ENCODE assay signal across 13 cellular contexts in the genomic region with DNA sequence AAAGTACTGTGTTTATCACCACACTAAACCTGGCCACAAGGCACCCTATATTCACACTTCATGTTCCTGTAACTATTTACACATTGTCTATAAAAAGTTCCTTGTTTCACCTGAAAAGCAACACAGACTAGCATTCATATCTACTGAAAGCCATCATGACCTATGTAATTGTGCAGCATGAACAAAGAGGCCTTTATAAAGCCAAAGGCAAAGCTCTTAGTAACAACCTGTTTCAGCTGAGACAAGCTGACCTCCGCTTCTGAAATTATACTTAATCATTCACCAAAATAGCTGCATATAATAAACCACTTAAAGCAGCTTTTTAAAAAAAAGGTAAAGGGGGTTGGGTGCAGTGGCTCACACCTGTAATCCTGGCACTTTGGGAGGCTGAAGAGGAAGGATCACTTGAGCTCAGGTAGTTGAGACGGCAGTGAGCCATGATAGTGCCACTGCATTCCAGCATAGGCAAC.
A peak's percentile ranks its signal among the peaks of the same experiment; 100 is the strongest.
DNase-seq lines count a peak whose midpoint lies in the region; ATAC-seq, FAIRE-seq and TF ChIP-seq lines count a peak whose summit lies in the region.
"Had no signal": no experiment of that assay in that cellular context is flagged by ENCODE, and none has a peak within 500 bp of the region (broad histone marks: within the 10 kb centered on the region; RNA-seq: fewer than 3 reads in every experiment).

No MANE protein-coding gene starts in this region.

- intact Hi-C loops in K562 (cut with micrococcal nuclease) = no loop called here

- H3K27ac ChIP-seq in K562 (ENCODE audit: extremely low read depth, low read depth, low read length) (no peak overlapping the region), mucosa of rectum (ENCODE audit: low read depth in 2 of 2, low read length in 2 of 2) (peak overlapping the region; percentile 56 to 62)
- H3K27ac ChIP-seq: BLaER1, brain microvascular endothelial cell had no signal

- no peaks in the 10 kb centered on the region for H3K9me1 ChIP-seq in K562 (ENCODE audit: control insufficient read depth, insufficient read depth, low read length)

- H3K79me2 ChIP-seq in K562 (ENCODE audit: control insufficient read depth, insufficient read depth, low read length) = no peaks in the 10 kb centered on the region

- H3K9me3 Mint-ChIP-seq in IgD-negative memory B cell = no peaks in the 10 kb centered on the region

- in situ Hi-C loops in K562 (cut with MboI) = no loop called here

- H3K27me3 ChIP-seq in K562 (ENCODE audit: control insufficient read depth in 2 of 2, insufficient read depth in 2 of 2, low read length in 2 of 2) (no peaks in the 10 kb centered on the region), mucosa of rectum (ENCODE audit: control insufficient read depth in 2 of 2, insufficient read depth in 2 of 2, low read length in 2 of 2) (no peaks in the 10 kb centered on the region)
- H3K27me3 ChIP-seq: BLaER1, brain microvascular endothelial cell had no signal

- no peaks in the 10 kb centered on the region for H3K27me3 Mint-ChIP-seq in IgD-negative memory B cell

- H3K36me3 ChIP-seq in K562 (ENCODE audit: control insufficient read depth, insufficient read depth, low read length) (no peaks in the 10 kb centered on the region), mucosa of rectum (ENCODE audit: control insufficient read depth in 2 of 2, insufficient read depth in 2 of 2, low read length in 2 of 2) (no peaks in the 10 kb centered on the region)
- H3K36me3 ChIP-seq: BLaER1, brain microvascular endothelial cell had no signal

- H3K9me3 ChIP-seq in K562 (replicated peaks; ENCODE audit: control insufficient read depth, insufficient read depth, low read depth, low read length) (no peaks in the 10 kb centered on the region), mucosa of rectum (ENCODE audit: control insufficient read depth in 2 of 2, low read length in 2 of 2) (no peaks in the 10 kb centered on the region)
- H3K9me3 ChIP-seq: BLaER1 had no signal

- H3K4me2 ChIP-seq in K562 (ENCODE audit: insufficient read depth, low read length) = no peak overlapping the region
- H3K4me2 ChIP-seq: BLaER1 had no signal

- no peak overlapping the region for H2AFZ ChIP-seq in K562 (ENCODE audit: low read depth, low read length)

- H3K4me3 ChIP-seq in K562 (no peak overlapping the region), mucosa of rectum (ENCODE audit: low read length in 2 of 2) (no peak overlapping the region), foreskin fibroblast (ENCODE audit: low read depth in 1 of 2, low read length in 2 of 2) (no peak overlapping the region)
- H3K4me3 ChIP-seq: BLaER1 had no signal

- WGBS in K562 (ENCODE audit: insufficient coverage, low coverage, missing lambda C conversion rate) = 40% methylated on average over 1 of the region's 2 CpGs

- FAIRE-seq in K562 (lab: Jason Lieb, UNC) = no peak

- peak; percentile 59 for DNase-seq in COLO829 (ENCODE audit: low spot score)
- DNase-seq in K562 (ENCODE audit: extremely low read depth in 1 of 4, low spot score in 3 of 4) = no peak
- DNase-seq in foreskin fibroblast = no peak
- DNase-seq in stimulated activated CD4-positive, alpha-beta T cell treated with anti-CD3 and anti-CD28 coated beads, Interleukin-2, amount 100 ng/mL, for 24 hours = no peak
- no peak for DNase-seq in NCI-H510A treated with DMSO at 0.1 percent for 48 hours (lab: John Stamatoyannopoulos, UW)
- DNase-seq: brain microvascular endothelial cell; GOT3; SIG-M5; stimulated activated CD4-positive, alpha-beta T cell treated with anti-CD3 and anti-CD28 coated beads, Interleukin-12 subunit alpha, Interleukin-12 subunit beta, amount 100 ng/mL, for 4 hours had no signal

- TF ChIP-seq RAD21 in K562 (CRISPR knock-in tag; conservative IDR thresholded peaks at IDR 0.05 in 1 of 2, IDR thresholded peaks at IDR 0.05 in 1 of 2) = no peak

- CTCF ChIA-PET in K562 (lab: Yijun Ruan, JAX; ENCODE audit: low intra/inter-chr PET ratio) = no interaction called here

- POLR2A ChIA-PET in K562 (lab: Yijun Ruan, JAX) = no interaction called here

- H3K36me3 Mint-ChIP-seq in IgD-negative memory B cell = peaks cover 2% of the 10 kb centered on the region

- peaks cover 3 to 8% (median 7%) of the 10 kb centered on the region in 3 donors for H3K4me1 Mint-ChIP-seq in IgD-negative memory B cell

- BruUV-seq in K562 (replicated peaks; lab: Mats Ljungman, UMichigan) = no TSS peak

- H3K4me3 Mint-ChIP-seq in IgD-negative memory B cell = no peak overlapping the region

- no peak overlapping the region for H3K9ac ChIP-seq in K562 (ENCODE audit: insufficient read depth in 1 of 2, low read depth in 2 of 2, low read length in 2 of 2)
- no peak overlapping the region for H3K9ac ChIP-seq in mucosa of rectum (ENCODE audit: low read depth in 1 of 2, low read length in 2 of 2)
- H3K9ac ChIP-seq: BLaER1 had no signal

- no peak for TF ChIP-seq EP300 in K562 (IDR thresholded peaks at IDR 0.05; ENCODE audit: low read length)

- H3K27ac Mint-ChIP-seq in IgD-negative memory B cell = peak overlapping the region in 2 of 3 donors; percentile 8 to 39

- H3K4me1 ChIP-seq in K562 (replicated peaks in 1 of 2; ENCODE audit: control insufficient read depth in 2 of 2, insufficient read depth in 2 of 2, low read length in 2 of 2) (no peaks in the 10 kb centered on the region; a peak in 1 of 5 replicates), mucosa of rectum (ENCODE audit: control insufficient read depth in 2 of 2, insufficient read depth in 2 of 2, low read length in 2 of 2) (peaks cover 0 to 8% of the 10 kb centered on the region in 2 donors)
- H3K4me1 ChIP-seq: BLaER1 had no signal

- no peaks in the 10 kb centered on the region for H4K20me1 ChIP-seq in K562 (replicated peaks; ENCODE audit: control insufficient read depth, insufficient read depth, low read length)
- H4K20me1 ChIP-seq: BLaER1 had no signal

- ATAC-seq in K562 (0 out of 3 replicates have a peak, but pooled peaks have one; percentile 31), GM18519 (IDR thresholded peaks at IDR 0.05; ENCODE audit: low FRiP score, unreplicated experiment) (no peak)

- no peak for TF ChIP-seq CTCF in K562 (IDR thresholded peaks at IDR 0.05 in 2 of 3, conservative IDR thresholded peaks at IDR 0.05 in 1 of 3; ENCODE audit: insufficient read depth in 2 of 3, low read depth in 1 of 3, low read length in 3 of 3)
- TF ChIP-seq CTCF in foreskin fibroblast (IDR thresholded peaks at IDR 0.05; ENCODE audit: low read depth, low read length) = no peak

- no peak for TF ChIP-seq POLR2A in K562 (conservative IDR thresholded peaks at IDR 0.05)

TF ChIP-seq in K562, 482 proteins besides CTCF, POLR2A, EP300 and RAD21:
- TF ChIP-seq HEY1 (CRISPR knock-in tag; IDR thresholded peaks at IDR 0.05; ENCODE audit: borderline replicate concordance) (no peak), NUFIP1 (IDR thresholded peaks at IDR 0.05; ENCODE audit: partially characterized antibody) (no peak)
